In genomic region chr10:26839966-26840627, GRCh38 we compare ENCODE assay signal across 9 cellular contexts. TPM values are rescaled to one million over a fixed set of nuclear protein-coding genes. Genes with fewer than 3 reads are reported as not detected.
DNase-seq lines count a peak whose midpoint lies in the region; ATAC-seq and TF ChIP-seq lines count a peak whose summit lies in the region.
"Had no signal": no experiment of that assay in that cellular context is flagged by ENCODE, and none has a peak within 500 bp of the region (broad histone marks: within the 10 kb centered on the region; RNA-seq: fewer than 3 reads in every experiment).

No MANE protein-coding gene starts in this region.

- H3K36me3 ChIP-seq in BLaER1 (peaks cover 71% of the 10 kb centered on the region), tibial nerve (no peaks in the 10 kb centered on the region)

- H3K36me3 Mint-ChIP-seq in immature natural killer cell = peaks cover 0 to 2% (median 0%) of the 10 kb centered on the region in 3 donors

- peaks cover 66% of the 10 kb centered on the region for H3K9me3 ChIP-seq in BLaER1
- H3K9me3 ChIP-seq in tibial nerve = no peaks in the 10 kb centered on the region

- no peak overlapping the region for H3K4me3 ChIP-seq in BLaER1
- H3K4me3 ChIP-seq in tibial nerve = no peak overlapping the region

- H4K20me1 ChIP-seq in BLaER1 = peaks cover 70% of the 10 kb centered on the region

- TF ChIP-seq EP300 in tibial nerve (IDR thresholded peaks at IDR 0.05) = no peak

- peak overlapping the region; percentile 54; the same call in 1 of the 2 replicates for H3K4me2 ChIP-seq in BLaER1

- no peak for TF ChIP-seq POLR2A in tibial nerve (IDR thresholded peaks at IDR 0.05)

- H3K9me3 Mint-ChIP-seq in immature natural killer cell = no peaks in the 10 kb centered on the region
- H3K9me3 Mint-ChIP-seq: dendritic cell treated with granulocyte-macrophage colony-stimulating factor and Interleukin-4, amounts not matched to agents 40 ng/mL and 50 ng/mL, for 4 days had no signal

- H3K9ac ChIP-seq in BLaER1 = no peak overlapping the region

- H3K27ac Mint-ChIP-seq in immature natural killer cell = peak overlapping the region; percentile 53 to 87 (median 81)
- H3K27ac Mint-ChIP-seq: dendritic cell treated with granulocyte-macrophage colony-stimulating factor and Interleukin-4, amounts not matched to agents 40 ng/mL and 50 ng/mL, for 4 days; T-helper 1 cell treated with Interleukin-12 subunit alpha and Interleukin-12 subunit beta and Interleukin-4 antibody, amounts not matched to agents 30 μg/mL and 1 μg/mL, for 36 hours had no signal

- peaks cover 0 to 2% (median 0%) of the 10 kb centered on the region in 3 donors for H3K27me3 Mint-ChIP-seq in immature natural killer cell (ENCODE audit: low read depth in 3 of 3)
- H3K27me3 Mint-ChIP-seq: dendritic cell treated with granulocyte-macrophage colony-stimulating factor and Interleukin-4, amounts not matched to agents 40 ng/mL and 50 ng/mL, for 4 days had no signal

- H3K4me1 Mint-ChIP-seq in immature natural killer cell = peaks cover 90 to 91% of the 10 kb centered on the region in 2 donors

- ATAC-seq in SK-N-SH treated with all-trans-retinoic acid at 6 μM for 48 hours = peak; percentile 88
- ATAC-seq in GM19351 (IDR thresholded peaks at IDR 0.05; ENCODE audit: unreplicated experiment) = no peak
- no peak for ATAC-seq in HG03565 (IDR thresholded peaks at IDR 0.05; ENCODE audit: unreplicated experiment)

- peak; percentile 76 for DNase-seq in DMS79 treated with DMSO at 0.1 percent for 48 hours (lab: John Stamatoyannopoulos, UW)
- DNase-seq in immature natural killer cell = no peak
- DNase-seq in tibial nerve (ENCODE audit: low spot score in 2 of 2) = no peak

- peak overlapping the region; percentile 12 to 65 (median 33) for H3K4me3 Mint-ChIP-seq in immature natural killer cell
- H3K4me3 Mint-ChIP-seq: dendritic cell treated with granulocyte-macrophage colony-stimulating factor and Interleukin-4, amounts not matched to agents 40 ng/mL and 50 ng/mL, for 4 days; T-helper 1 cell treated with Interleukin-12 subunit alpha and Interleukin-12 subunit beta and Interleukin-4 antibody, amounts not matched to agents 30 μg/mL and 1 μg/mL, for 36 hours had no signal

- TF ChIP-seq CTCF in tibial nerve (IDR thresholded peaks at IDR 0.05) = no peak

- H3K27ac ChIP-seq in BLaER1 = no peak overlapping the region
- H3K27ac ChIP-seq in tibial nerve = no peak overlapping the region

- 53 to 57% methylated on average over 3 of the region's 3 CpGs for WGBS in tibial nerve, 2 donors

- H3K27me3 ChIP-seq in BLaER1 (no peaks in the 10 kb centered on the region), tibial nerve (no peaks in the 10 kb centered on the region)

- H3K4me1 ChIP-seq in BLaER1 = peaks cover 23% of the 10 kb centered on the region
- H3K4me1 ChIP-seq in tibial nerve = peaks cover 0 to 34% (median 4%) of the 10 kb centered on the region in 4 donors

TF ChIP-seq in SK-N-SH treated with all-trans-retinoic acid at 6 μM for 48 hours, 23 proteins besides CTCF, POLR2A, EP300 and RAD21:
- TF ChIP-seq ZNF8 (CRISPR knock-in tag; IDR thresholded peaks at IDR 0.05) (no peak), PPARA (CRISPR knock-in tag; IDR thresholded peaks at IDR 0.05; ENCODE audit: borderline replicate concordance) (no peak), ZNF70 (CRISPR knock-in tag; IDR thresholded peaks at IDR 0.05) (no peak), BACH2 (CRISPR knock-in tag; IDR thresholded peaks at IDR 0.05; ENCODE audit: borderline replicate concordance) (no peak), ZFP3 (CRISPR knock-in tag; IDR thresholded peaks at IDR 0.05) (no peak), ZC3H10 (CRISPR knock-in tag; IDR thresholded peaks at IDR 0.05) (no peak), GLIS3 (CRISPR knock-in tag; IDR thresholded peaks at IDR 0.05) (no peak), RARB (CRISPR knock-in tag; IDR thresholded peaks at IDR 0.05) (no peak), TCF4 (CRISPR knock-in tag; IDR thresholded peaks at IDR 0.05; ENCODE audit: borderline replicate concordance) (no peak), SNAI2 (CRISPR knock-in tag; IDR thresholded peaks at IDR 0.05) (no peak)
- TF ChIP-seq, protein P1, sequence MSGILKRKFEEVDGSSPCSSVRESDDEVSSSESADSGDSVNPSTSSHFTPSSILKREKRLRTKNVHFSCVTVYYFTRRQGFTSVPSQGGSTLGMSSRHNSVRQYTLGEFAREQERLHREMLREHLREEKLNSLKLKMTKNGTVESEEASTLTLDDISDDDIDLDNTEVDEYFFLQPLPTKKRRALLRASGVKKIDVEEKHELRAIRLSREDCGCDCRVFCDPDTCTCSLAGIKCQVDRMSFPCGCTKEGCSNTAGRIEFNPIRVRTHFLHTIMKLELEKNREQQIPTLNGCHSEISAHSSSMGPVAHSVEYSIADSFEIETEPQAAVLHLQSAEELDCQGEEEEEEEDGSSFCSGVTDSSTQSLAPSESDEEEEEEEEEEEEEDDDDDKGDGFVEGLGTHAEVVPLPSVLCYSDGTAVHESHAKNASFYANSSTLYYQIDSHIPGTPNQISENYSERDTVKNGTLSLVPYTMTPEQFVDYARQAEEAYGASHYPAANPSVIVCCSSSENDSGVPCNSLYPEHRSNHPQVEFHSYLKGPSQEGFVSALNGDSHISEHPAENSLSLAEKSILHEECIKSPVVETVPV (CRISPR knock-in tag; IDR thresholded peaks at IDR 0.05) = no peak
- TF ChIP-seq, protein P2, sequence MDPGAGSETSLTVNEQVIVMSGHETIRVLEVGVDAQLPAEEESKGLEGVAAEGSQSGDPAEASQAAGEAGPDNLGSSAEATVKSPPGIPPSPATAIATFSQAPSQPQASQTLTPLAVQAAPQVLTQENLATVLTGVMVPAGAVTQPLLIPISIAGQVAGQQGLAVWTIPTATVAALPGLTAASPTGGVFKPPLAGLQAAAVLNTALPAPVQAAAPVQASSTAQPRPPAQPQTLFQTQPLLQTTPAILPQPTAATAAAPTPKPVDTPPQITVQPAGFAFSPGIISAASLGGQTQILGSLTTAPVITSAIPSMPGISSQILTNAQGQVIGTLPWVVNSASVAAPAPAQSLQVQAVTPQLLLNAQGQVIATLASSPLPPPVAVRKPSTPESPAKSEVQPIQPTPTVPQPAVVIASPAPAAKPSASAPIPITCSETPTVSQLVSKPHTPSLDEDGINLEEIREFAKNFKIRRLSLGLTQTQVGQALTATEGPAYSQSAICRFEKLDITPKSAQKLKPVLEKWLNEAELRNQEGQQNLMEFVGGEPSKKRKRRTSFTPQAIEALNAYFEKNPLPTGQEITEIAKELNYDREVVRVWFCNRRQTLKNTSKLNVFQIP (CRISPR knock-in tag; IDR thresholded peaks at IDR 0.05; ENCODE audit: borderline replicate concordance, low read depth) = no peak

RNA-seq across cellular contexts. Expression of gene ABI1, which starts 20.7 kb away (rescaled TPM):
- polyA plus RNA-seq in immature natural killer cell = 10 to 100 TPM; 65.0 to 85.3 (median 84.0) TPM
- 10 to 100 TPM; 25.9 to 32.1 (median 29.9) TPM for total RNA-seq in tibial nerve
